8 cellular contexts compared by ENCODE assay signal in the genomic region with DNA sequence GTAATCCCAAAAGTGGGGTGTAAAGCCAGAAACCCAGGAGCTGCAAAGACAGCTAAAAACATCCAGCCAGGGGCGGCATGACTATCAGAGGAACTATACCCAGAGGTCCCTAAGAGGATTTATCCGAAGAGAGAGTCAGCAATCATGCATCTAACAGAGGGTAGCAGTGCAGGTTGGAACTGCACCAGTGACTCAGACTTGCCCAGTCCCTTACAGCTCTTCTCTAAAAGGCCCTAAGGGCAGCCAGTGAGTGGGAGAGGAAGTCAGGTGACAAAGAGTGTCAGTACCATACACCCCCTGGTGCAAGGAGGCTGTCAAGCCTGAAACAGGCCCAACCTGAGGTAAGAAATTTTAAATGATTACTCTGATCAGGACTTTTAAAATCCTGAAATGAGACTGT.
A peak's percentile ranks its signal among the peaks of the same experiment; 100 is the strongest.
DNase-seq lines count a peak whose midpoint lies in the region; ATAC-seq and TF ChIP-seq lines count a peak whose summit lies in the region.

No MANE protein-coding gene starts in this region.

- DNase-seq in activated gamma-delta T cell treated with Interleukin-2 at 50 U/mL for 16 hours = peak; percentile 31
- no peak for DNase-seq in activated gamma-delta T cell (lab: John Stamatoyannopoulos, UW)
- peak; percentile 50 for DNase-seq in OCI-M1 (lab: John Stamatoyannopoulos, UW)
- no peak for DNase-seq in central memory CD8-positive, alpha-beta T cell (ENCODE audit: low spot score in 2 of 2)
- DNase-seq in stimulated activated CD4-positive, alpha-beta T cell treated with anti-CD3 and anti-CD28 coated beads, Interleukin-4, amount 100 ng/mL, for 4 hours = peak; percentile 11 to 63
- DNase-seq in CD14-positive monocyte (ENCODE audit: low spot score) = no peak
- DNase-seq in mesenteric fat pad (ENCODE audit: low spot score) = no peak

- H3K36me3 Mint-ChIP-seq in central memory CD8-positive, alpha-beta T cell (ENCODE audit: insufficient read depth) = peaks cover 1% of the 10 kb centered on the region
- H3K36me3 Mint-ChIP-seq in CD14-positive monocyte = peaks cover 0 to 7% of the 10 kb centered on the region in 2 donors

- no peak overlapping the region for H3K4me3 Mint-ChIP-seq in central memory CD8-positive, alpha-beta T cell
- no peak overlapping the region for H3K4me3 Mint-ChIP-seq in CD14-positive monocyte

- H3K4me1 Mint-ChIP-seq in central memory CD8-positive, alpha-beta T cell = peaks cover 42% of the 10 kb centered on the region
- peaks cover 22% of the 10 kb centered on the region for H3K4me1 Mint-ChIP-seq in CD14-positive monocyte

- no peaks in the 10 kb centered on the region for H3K9me3 Mint-ChIP-seq in central memory CD8-positive, alpha-beta T cell
- H3K9me3 Mint-ChIP-seq in CD14-positive monocyte = no peaks in the 10 kb centered on the region

- H3K27me3 Mint-ChIP-seq in central memory CD8-positive, alpha-beta T cell = no peaks in the 10 kb centered on the region
- peaks cover 0 to 2% (median 1%) of the 10 kb centered on the region in 3 donors for H3K27me3 Mint-ChIP-seq in CD14-positive monocyte (ENCODE audit: low read depth in 3 of 3)

- no peak for TF ChIP-seq CTCF in CD14-positive monocyte (IDR thresholded peaks at IDR 0.05)

- ATAC-seq in HG02678 (IDR thresholded peaks at IDR 0.05; ENCODE audit: unreplicated experiment) = peak; percentile 92
- peak; percentile 57 for ATAC-seq in central memory CD8-positive, alpha-beta T cell (replicated peaks; ENCODE audit: extremely low read depth, poor library complexity, severe bottlenecking)

- no peak overlapping the region for H3K27ac Mint-ChIP-seq in central memory CD8-positive, alpha-beta T cell (ENCODE audit: low read depth)
- H3K27ac Mint-ChIP-seq in CD14-positive monocyte = no peak overlapping the region

- intact Hi-C loops in CD14-positive monocyte (cut with micrococcal nuclease) = no loop called here

Comparison
In these comparisons a context has a peak if more than half of its experiments do, and no peak if none do; other contexts are left out.
1. DNase-seq: peak in activated gamma-delta T cell treated with Interleukin-2 at 50 U/mL for 16 hours (single experiment), OCI-M1 (single experiment) and stimulated activated CD4-positive, alpha-beta T cell treated with anti-CD3 and anti-CD28 coated beads, Interleukin-4, amount 100 ng/mL, for 4 hours (2 of 2); none in activated gamma-delta T cell (single experiment), central memory CD8-positive, alpha-beta T cell (0 of 2), CD14-positive monocyte (single experiment) and mesenteric fat pad (single experiment).